Comparison of ENCODE assay signal across 2 cellular contexts in the genomic region with DNA sequence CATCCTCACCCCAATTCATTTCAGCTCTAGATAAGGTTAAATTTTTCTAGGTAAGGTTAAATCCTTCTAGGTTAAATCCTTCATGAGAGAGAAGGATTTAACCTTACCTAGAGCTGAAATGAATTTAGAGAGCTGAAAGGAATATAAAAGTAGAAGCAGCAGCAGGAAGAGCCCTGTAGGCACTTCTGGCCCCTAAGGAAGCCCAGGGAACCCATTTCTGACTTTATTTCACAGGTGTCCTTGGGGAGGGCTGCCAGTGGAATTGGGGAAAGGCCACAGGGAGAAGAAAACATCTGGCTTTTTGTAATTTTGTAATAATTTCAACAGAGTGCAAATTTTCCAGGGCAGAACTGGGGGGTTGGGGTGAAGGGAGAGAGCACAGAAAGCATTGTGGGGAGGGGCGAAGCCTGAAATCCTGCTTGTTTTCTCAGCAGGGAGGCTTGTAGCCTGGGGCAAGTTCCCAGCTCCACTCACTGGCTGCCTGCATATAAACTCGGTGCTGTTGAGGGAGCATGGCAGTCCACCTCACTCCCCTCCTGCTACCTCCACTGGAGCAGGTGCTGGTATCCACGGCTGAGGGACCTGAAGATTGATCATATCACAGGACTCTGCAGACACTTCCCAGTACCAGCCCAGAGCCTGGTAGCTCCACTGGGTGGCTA.
TF ChIP-seq lines count a peak whose summit lies in the region.

No MANE protein-coding gene starts in this region.

TF ChIP-seq in HEK293T, 16 proteins besides CTCF, POLR2A, EP300 and RAD21:
- no peak for TF ChIP-seq TARDBP (IDR thresholded peaks at IDR 0.05)
- no peak for TF ChIP-seq NFRKB (IDR thresholded peaks at IDR 0.05)

TF ChIP-seq in H1, 55 proteins besides CTCF, POLR2A, EP300 and RAD21:
- no peak for TF ChIP-seq RXRA (IDR thresholded peaks at IDR 0.05; ENCODE audit: insufficient read depth, low read depth, low read length)
- TF ChIP-seq TEAD4 (IDR thresholded peaks at IDR 0.05; ENCODE audit: low read depth, low read length), result no peak
- TF ChIP-seq CTBP2 (IDR thresholded peaks at IDR 0.05; ENCODE audit: borderline replicate concordance, insufficient read depth, insufficient read length, low read length), result no peak
- no peak for TF ChIP-seq E2F6 (IDR thresholded peaks at IDR 0.05)
- no peak for TF ChIP-seq CHD2 (IDR thresholded peaks at IDR 0.05; ENCODE audit: low read length)
- no peak for TF ChIP-seq SAP30 (IDR thresholded peaks at IDR 0.05; ENCODE audit: insufficient read depth, insufficient replicate concordance, low read length)
- TF ChIP-seq SP4 (IDR thresholded peaks at IDR 0.05; ENCODE audit: low read length), result no peak
- no peak for TF ChIP-seq MAFK (IDR thresholded peaks at IDR 0.05; ENCODE audit: low read depth, low read length)
- no peak for TF ChIP-seq NANOG (IDR thresholded peaks at IDR 0.05; ENCODE audit: insufficient read depth, low read depth, low read length, poor library complexity, severe bottlenecking)
- no peak for TF ChIP-seq BACH1 (IDR thresholded peaks at IDR 0.05; ENCODE audit: low read length)
- no peak for TF ChIP-seq CEBPB (IDR thresholded peaks at IDR 0.05; ENCODE audit: low read depth, low read length)
- TF ChIP-seq SP1 (IDR thresholded peaks at IDR 0.05; ENCODE audit: low read depth, low read length), result no peak
- no peak for TF ChIP-seq CHD1 (IDR thresholded peaks at IDR 0.05; ENCODE audit: low read depth, low read length)
- no peak for TF ChIP-seq FOSL1 (IDR thresholded peaks at IDR 0.05; ENCODE audit: insufficient read depth, low read depth, low read length)
- no peak for TF ChIP-seq EGR1 (IDR thresholded peaks at IDR 0.05; ENCODE audit: borderline replicate concordance, low read depth, low read length)
- TF ChIP-seq SP2 (IDR thresholded peaks at IDR 0.05; ENCODE audit: low read length), result no peak
